Comparison of ENCODE assay signal across 14 cellular contexts in genomic region chr11:6232899-6233298, GRCh38. TPM values are rescaled to one million over a fixed set of nuclear protein-coding genes. Genes with fewer than 3 reads are reported as not detected.
A peak's percentile ranks its signal among the peaks of the same experiment; 100 is the strongest.
DNase-seq lines count a peak whose midpoint lies in the region; ATAC-seq, FAIRE-seq and TF ChIP-seq lines count a peak whose summit lies in the region.
"Had no signal": no experiment of that assay in that cellular context is flagged by ENCODE, and none has a peak within 500 bp of the region (broad histone marks: within the 10 kb centered on the region; RNA-seq: fewer than 3 reads in every experiment).

No MANE protein-coding gene starts in this region.

- H3K4me1 Mint-ChIP-seq in stimulated activated naive CD8-positive, alpha-beta T cell treated with anti-CD3 and anti-CD28 coated beads, Interleukin-15, Interleukin-2, amounts not matched to agents 100 ng/mL and 50 ng/mL, for 24 hours (ENCODE audit: low read depth) = peaks cover 47% of the 10 kb centered on the region
- H3K4me1 Mint-ChIP-seq in activated CD4-positive, alpha-beta memory T cell treated with anti-CD3 and anti-CD28 coated beads, Interleukin-2, amount 10 ng/mL, durations not matched to agents 7 days and 5 days = peaks cover 46% of the 10 kb centered on the region

- TF ChIP-seq CTCF in keratinocyte (optimal IDR thresholded peaks at IDR 0.05 in 1 of 3, IDR thresholded peaks at IDR 0.05 in 1 of 3, conservative IDR thresholded peaks at IDR 0.05 in 1 of 3; ENCODE audit: extremely low read depth in 1 of 3, insufficient read depth in 2 of 3, low read length in 3 of 3) = no peak

- H3K4me3 ChIP-seq in keratinocyte (ENCODE audit: control insufficient read depth in 2 of 3, extremely low read depth in 1 of 3, insufficient read depth in 2 of 3, low read depth in 1 of 3, low read length in 3 of 3) = no peak overlapping the region

- H3K36me3 Mint-ChIP-seq in stimulated activated naive CD8-positive, alpha-beta T cell treated with anti-CD3 and anti-CD28 coated beads, Interleukin-15, Interleukin-2, amounts not matched to agents 100 ng/mL and 50 ng/mL, for 24 hours (ENCODE audit: low read depth) = peaks cover 5% of the 10 kb centered on the region
- H3K36me3 Mint-ChIP-seq in activated CD4-positive, alpha-beta memory T cell treated with anti-CD3 and anti-CD28 coated beads, Interleukin-2, amount 10 ng/mL, durations not matched to agents 7 days and 5 days (ENCODE audit: low read depth) = peaks cover 6% of the 10 kb centered on the region

- ATAC-seq in stimulated activated naive CD8-positive, alpha-beta T cell treated with anti-CD3 and anti-CD28 coated beads, Interleukin-15, Interleukin-2, amounts not matched to agents 100 U/mL and 50 U/mL, for 24 hours = no peak
- ATAC-seq in HG02884 (IDR thresholded peaks at IDR 0.05; ENCODE audit: unreplicated experiment) = no peak
- ATAC-seq in GM18861 (IDR thresholded peaks at IDR 0.05; ENCODE audit: unreplicated experiment) = no peak

- peak overlapping the region; percentile 98 for H3K4me3 Mint-ChIP-seq in stimulated activated naive CD8-positive, alpha-beta T cell treated with anti-CD3 and anti-CD28 coated beads, Interleukin-15, Interleukin-2, amounts not matched to agents 100 ng/mL and 50 ng/mL, for 24 hours
- peak overlapping the region; percentile 23 for H3K4me3 Mint-ChIP-seq in activated CD4-positive, alpha-beta memory T cell treated with anti-CD3 and anti-CD28 coated beads, Interleukin-2, amount 10 ng/mL, durations not matched to agents 7 days and 5 days

- H3K79me2 ChIP-seq in keratinocyte (ENCODE audit: control insufficient read depth, insufficient read depth, low read length) = peaks cover 60% of the 10 kb centered on the region

- H3K4me1 ChIP-seq in keratinocyte (ENCODE audit: control insufficient read depth, extremely low read depth, insufficient read depth, low read length) = peaks cover 10% of the 10 kb centered on the region

- no peaks in the 10 kb centered on the region for H3K9me3 Mint-ChIP-seq in stimulated activated naive CD8-positive, alpha-beta T cell treated with anti-CD3 and anti-CD28 coated beads, Interleukin-15, Interleukin-2, amounts not matched to agents 100 ng/mL and 50 ng/mL, for 24 hours
- no peaks in the 10 kb centered on the region for H3K9me3 Mint-ChIP-seq in activated CD4-positive, alpha-beta memory T cell treated with anti-CD3 and anti-CD28 coated beads, Interleukin-2, amount 10 ng/mL, durations not matched to agents 7 days and 5 days

- no peaks in the 10 kb centered on the region for H3K9me1 ChIP-seq in keratinocyte (ENCODE audit: control insufficient read depth, extremely low read depth, insufficient read depth, low read length)

- CTCF ChIA-PET in activated CD4-positive, alpha-beta memory T cell treated with anti-CD3 and anti-CD28 coated beads, Interleukin-2, amount 10 ng/mL, durations not matched to agents 7 days and 5 days (lab: Charles Lee) = interaction anchor here (0.6 to 3.3 kb wide), 2 partner anchors 19 to 131 kb away, joined by 3 to 17 read pairs; no protein-coding TSS in a partner anchor

- peaks cover 2% of the 10 kb centered on the region for H4K20me1 ChIP-seq in keratinocyte (ENCODE audit: control insufficient read depth, extremely low read depth, insufficient read depth, low read length)

- POLR2A ChIA-PET in activated CD4-positive, alpha-beta memory T cell treated with anti-CD3 and anti-CD28 coated beads, Interleukin-2, amount 10 ng/mL, durations not matched to agents 7 days and 5 days (lab: Charles Lee) = no interaction called here

- H3K9ac ChIP-seq in keratinocyte (ENCODE audit: control insufficient read depth, extremely low read depth, insufficient read depth, low read length) = no peak overlapping the region

- no peak overlapping the region for H3K27ac Mint-ChIP-seq in stimulated activated naive CD8-positive, alpha-beta T cell treated with anti-CD3 and anti-CD28 coated beads, Interleukin-15, Interleukin-2, amounts not matched to agents 100 ng/mL and 50 ng/mL, for 24 hours
- no peak overlapping the region for H3K27ac Mint-ChIP-seq in activated CD4-positive, alpha-beta memory T cell treated with anti-CD3 and anti-CD28 coated beads, Interleukin-2, amount 10 ng/mL, durations not matched to agents 7 days and 5 days

- H3K27me3 ChIP-seq in keratinocyte (ENCODE audit: control insufficient read depth, extremely low read depth, insufficient read depth, low read length) = no peaks in the 10 kb centered on the region

- peak overlapping the region; percentile 86 for H3K4me2 ChIP-seq in keratinocyte (ENCODE audit: control insufficient read depth, extremely low read depth, insufficient read depth, low read depth, low read length)

- dilution Hi-C loops in keratinocyte (cut with MboI; ENCODE audit: extremely low pct_ligation_motif_present, low sequenced_read_pairs) = no loop called here

- no peak for FAIRE-seq in keratinocyte (lab: Jason Lieb, UNC)
- FAIRE-seq: D721Med, RCC 7860 had no signal

- no peaks in the 10 kb centered on the region for H3K27me3 Mint-ChIP-seq in stimulated activated naive CD8-positive, alpha-beta T cell treated with anti-CD3 and anti-CD28 coated beads, Interleukin-15, Interleukin-2, amounts not matched to agents 100 ng/mL and 50 ng/mL, for 24 hours
- H3K27me3 Mint-ChIP-seq in activated CD4-positive, alpha-beta memory T cell treated with anti-CD3 and anti-CD28 coated beads, Interleukin-2, amount 10 ng/mL, durations not matched to agents 7 days and 5 days = no peaks in the 10 kb centered on the region

- no peak for DNase-seq in stimulated activated naive CD8-positive, alpha-beta T cell treated with anti-CD3 and anti-CD28 coated beads, Interleukin-15, Interleukin-2, amounts not matched to agents 100 U/mL and 50 U/mL, for 24 hours
- no peak for DNase-seq in activated CD4-positive, alpha-beta memory T cell treated with anti-CD3 and anti-CD28 coated beads, Interleukin-2, amount 10 ng/mL, durations not matched to agents 7 days and 5 days
- DNase-seq in keratinocyte (ENCODE audit: low read depth, low spot score) = no peak
- DNase-seq in central memory CD4-positive, alpha-beta T cell = no peak
- no peak for DNase-seq in SW 1271 (lab: John Stamatoyannopoulos, UW)
- DNase-seq: effector memory CD4-positive, alpha-beta T cell; NCI-H1694 treated with DMSO at 0.1 percent for 48 hours had no signal

- H3K9me3 ChIP-seq in keratinocyte (ENCODE audit: control insufficient read depth, low read depth, low read length) = no peaks in the 10 kb centered on the region

- no peaks in the 10 kb centered on the region for H3K36me3 ChIP-seq in keratinocyte (ENCODE audit: control insufficient read depth in 2 of 2, extremely low read depth in 1 of 2, insufficient read depth in 2 of 2, low read length in 2 of 2)

- H2AFZ ChIP-seq in keratinocyte (ENCODE audit: control insufficient read depth, low read length) = no peak overlapping the region

- no peak overlapping the region for H3K27ac ChIP-seq in keratinocyte (ENCODE audit: control insufficient read depth, insufficient read depth, low read length)

RNA-seq across cellular contexts. Expression of gene FHIP1B, which starts 1.5 kb away (rescaled TPM):
- total RNA-seq in activated CD4-positive, alpha-beta memory T cell treated with anti-CD3 and anti-CD28 coated beads, Interleukin-2, amount 10 ng/mL, durations not matched to agents 7 days and 5 days = 10 to 100 TPM; 19.1 to 19.2 TPM
- polyA plus RNA-seq in keratinocyte = 15.2 to 31.6 TPM (median 18.7 TPM) in 3 replicates
- 8.5 TPM for polyA plus RNA-seq in keratinocyte (2011; ENCODE audit: low read depth)
- 6.3 and 11.0 TPM in 2 replicates for polyA plus RNA-seq in keratinocyte (2011; cell fraction: cytosol; rRNA removed)
- polyA plus RNA-seq in keratinocyte (2011; cell fraction: nucleus; rRNA removed) = 88.3 and 91.8 TPM in 2 replicates
- 10.5 and 15.8 TPM in 2 replicates for polyA plus RNA-seq in keratinocyte (2012; ENCODE audit: low replicate concordance)
- polyA minus RNA-seq in keratinocyte = 27.1 to 39.5 TPM (median 31.1 TPM) in 3 replicates
- 18.0 TPM for polyA minus RNA-seq in keratinocyte (2011; cell fraction: cytosol; rRNA and poly(A)+ RNA removed)
- polyA minus RNA-seq in keratinocyte (2011; cell fraction: nucleus; rRNA and poly(A)+ RNA removed) = 37.0 and 38.2 TPM in 2 replicates

RNA-seq across cellular contexts. Expression of gene CNGA4, which starts 6.0 kb away (rescaled TPM):
- under 1 TPM; 0.20 to 0.30 TPM for total RNA-seq in activated CD4-positive, alpha-beta memory T cell treated with anti-CD3 and anti-CD28 coated beads, Interleukin-2, amount 10 ng/mL, durations not matched to agents 7 days and 5 days
- polyA plus RNA-seq in keratinocyte = 0.09 to 0.18 TPM in 2 of 3 replicates, not detected in the other
- not detected for polyA plus RNA-seq in keratinocyte (2011; ENCODE audit: low read depth)
- polyA plus RNA-seq in keratinocyte (2011; cell fraction: cytosol; rRNA removed) = 0.06 TPM in 2 replicates
- 0.32 and 0.48 TPM in 2 replicates for polyA plus RNA-seq in keratinocyte (2011; cell fraction: nucleus; rRNA removed)
- polyA plus RNA-seq in keratinocyte (2012; ENCODE audit: low replicate concordance) = not detected in 2 replicates
- polyA minus RNA-seq in keratinocyte = 0.10 to 0.20 TPM in 2 of 3 replicates, not detected in the other
- polyA minus RNA-seq in keratinocyte (2011; cell fraction: cytosol; rRNA and poly(A)+ RNA removed) = not detected
- polyA minus RNA-seq in keratinocyte (2011; cell fraction: nucleus; rRNA and poly(A)+ RNA removed) = 0.42 TPM in 1 of 2 replicates, not detected in the other

RNA-seq across cellular contexts. Expression of gene CCKBR, which starts 26.7 kb away (rescaled TPM):
- total RNA-seq in activated CD4-positive, alpha-beta memory T cell treated with anti-CD3 and anti-CD28 coated beads, Interleukin-2, amount 10 ng/mL, durations not matched to agents 7 days and 5 days = not detected
- polyA plus RNA-seq in keratinocyte = not detected in 3 replicates
- polyA plus RNA-seq in keratinocyte (2011; ENCODE audit: low read depth) = not detected
- polyA plus RNA-seq in keratinocyte (2011; cell fraction: cytosol; rRNA removed) = 0.03 TPM in 1 of 2 replicates, not detected in the other
- polyA plus RNA-seq in keratinocyte (2011; cell fraction: nucleus; rRNA removed) = not detected in 2 replicates
- polyA plus RNA-seq in keratinocyte (2012; ENCODE audit: low replicate concordance) = not detected in 2 replicates
- not detected in 3 replicates for polyA minus RNA-seq in keratinocyte
- not detected for polyA minus RNA-seq in keratinocyte (2011; cell fraction: cytosol; rRNA and poly(A)+ RNA removed)
- polyA minus RNA-seq in keratinocyte (2011; cell fraction: nucleus; rRNA and poly(A)+ RNA removed) = not detected in 2 replicates

RNA-seq across cellular contexts. Expression of gene C11orf42, which starts 27.5 kb away (rescaled TPM):
- total RNA-seq in activated CD4-positive, alpha-beta memory T cell treated with anti-CD3 and anti-CD28 coated beads, Interleukin-2, amount 10 ng/mL, durations not matched to agents 7 days and 5 days = not detected
- not detected in 3 replicates for polyA plus RNA-seq in keratinocyte
- not detected for polyA plus RNA-seq in keratinocyte (2011; ENCODE audit: low read depth)
- not detected in 2 replicates for polyA plus RNA-seq in keratinocyte (2011; cell fraction: cytosol; rRNA removed)
- polyA plus RNA-seq in keratinocyte (2011; cell fraction: nucleus; rRNA removed) = not detected in 2 replicates
- polyA plus RNA-seq in keratinocyte (2012; ENCODE audit: low replicate concordance) = 0.13 and 0.24 TPM in 2 replicates
- polyA minus RNA-seq in keratinocyte = not detected in 3 replicates
- polyA minus RNA-seq in keratinocyte (2011; cell fraction: cytosol; rRNA and poly(A)+ RNA removed) = not detected
- not detected in 2 replicates for polyA minus RNA-seq in keratinocyte (2011; cell fraction: nucleus; rRNA and poly(A)+ RNA removed)
- total RNA-seq: mucosa of gallbladder had no signal
- polyA plus RNA-seq: adipose tissue had no signal

RNA-seq across cellular contexts. Expression of gene OR52W1, which starts 33.9 kb away (rescaled TPM):
- not detected for total RNA-seq in activated CD4-positive, alpha-beta memory T cell treated with anti-CD3 and anti-CD28 coated beads, Interleukin-2, amount 10 ng/mL, durations not matched to agents 7 days and 5 days
- not detected in 3 replicates for polyA plus RNA-seq in keratinocyte
- not detected for polyA plus RNA-seq in keratinocyte (2011; ENCODE audit: low read depth)
- not detected in 2 replicates for polyA plus RNA-seq in keratinocyte (2011; cell fraction: cytosol; rRNA removed)
- not detected in 2 replicates for polyA plus RNA-seq in keratinocyte (2011; cell fraction: nucleus; rRNA removed)
- not detected in 2 replicates for polyA plus RNA-seq in keratinocyte (2012; ENCODE audit: low replicate concordance)
- polyA minus RNA-seq in keratinocyte = not detected in 3 replicates
- polyA minus RNA-seq in keratinocyte (2011; cell fraction: cytosol; rRNA and poly(A)+ RNA removed) = not detected
- not detected in 2 replicates for polyA minus RNA-seq in keratinocyte (2011; cell fraction: nucleus; rRNA and poly(A)+ RNA removed)
- total RNA-seq: mucosa of gallbladder had no signal
- polyA plus RNA-seq: adipose tissue had no signal
